ENCODE assay signal across 8 cellular contexts in genomic region chr17:75130632-75131277, GRCh38. TPM values are rescaled to one million over a fixed set of nuclear protein-coding genes. Genes with fewer than 3 reads are reported as not detected.
A peak's percentile ranks its signal among the peaks of the same experiment; 100 is the strongest.
DNase-seq lines count a peak whose midpoint lies in the region; ATAC-seq, FAIRE-seq and TF ChIP-seq lines count a peak whose summit lies in the region.

No MANE protein-coding gene starts in this region.

- H3K27me3 ChIP-seq in adipocyte (replicated peaks; ENCODE audit: control insufficient read depth, insufficient read depth, low read length) = no peaks in the 10 kb centered on the region
- no peaks in the 10 kb centered on the region for H3K27me3 ChIP-seq in parathyroid adenoma (ENCODE audit: control insufficient read depth, insufficient read depth, low read length)

- DNase-seq in NCI-H2029 (lab: John Stamatoyannopoulos, UW) (peak; percentile 11), NCI-H2029 treated with DMSO at 0.1 percent for 48 hours (lab: John Stamatoyannopoulos, UW) (no peak), HTR-8/SVneo (ENCODE audit: insufficient read length, low spot score) (peak; percentile 81), RPMI8226 (peak; percentile 46), adipocyte (ENCODE audit: low read depth) (peak; percentile 72), Right ventricle myocardium superior (peak; percentile 63)

- H3K4me1 ChIP-seq in adipocyte (ENCODE audit: control insufficient read depth, insufficient read depth, low read length) = peaks cover 11% of the 10 kb centered on the region
- H3K4me1 ChIP-seq in parathyroid adenoma = no peaks in the 10 kb centered on the region

- H3K36me3 ChIP-seq in adipocyte (ENCODE audit: control insufficient read depth, insufficient read depth, low read length, severe bottlenecking) = peaks cover 21% of the 10 kb centered on the region
- no peaks in the 10 kb centered on the region for H3K36me3 ChIP-seq in parathyroid adenoma (ENCODE audit: control insufficient read depth, insufficient read depth, low read length)

- peak overlapping the region; percentile 77 for H3K27ac ChIP-seq in parathyroid adenoma

- intact Hi-C loops in Right ventricle myocardium superior (cut with DNase I) = no loop called here

- no peaks in the 10 kb centered on the region for H3K79me2 ChIP-seq in parathyroid adenoma

- H2AFZ ChIP-seq in parathyroid adenoma = peak overlapping the region; percentile 96

- ATAC-seq in Right ventricle myocardium superior (ENCODE audit: poor library complexity) (peak; percentile 66), GM18519 (IDR thresholded peaks at IDR 0.05; ENCODE audit: low FRiP score, unreplicated experiment) (no peak)

- TF ChIP-seq CTCF in parathyroid adenoma (IDR thresholded peaks at IDR 0.05) = no peak

- H3K4me2 ChIP-seq in parathyroid adenoma (ENCODE audit: low read length) = peak overlapping the region; percentile 82

- H3K4me3 ChIP-seq in adipocyte (ENCODE audit: low read length) (peak overlapping the region; percentile 87), parathyroid adenoma (ENCODE audit: low read depth, low read length) (peak overlapping the region; percentile 68)

- H3K9ac ChIP-seq in adipocyte (ENCODE audit: low read length) (peak overlapping the region; percentile 93), parathyroid adenoma (peak overlapping the region; percentile 69)

- no peak for FAIRE-seq in HTR-8/SVneo (lab: Jason Lieb, UNC)

- no peaks in the 10 kb centered on the region for H3K9me3 ChIP-seq in adipocyte (ENCODE audit: control insufficient read depth, low read length)
- H3K9me3 ChIP-seq in parathyroid adenoma (ENCODE audit: control insufficient read depth, low read length) = no peaks in the 10 kb centered on the region

RNA-seq across cellular contexts. Expression of gene NT5C, which starts 0.8 kb away (rescaled TPM):
- total RNA-seq in Right ventricle myocardium superior = 24.6 TPM

RNA-seq across cellular contexts. Expression of gene ARMC7, which starts 21.0 kb away (rescaled TPM):
- 5.3 TPM for total RNA-seq in Right ventricle myocardium superior

RNA-seq across cellular contexts. Expression of gene JPT1, which starts 23.6 kb away (rescaled TPM):
- total RNA-seq in Right ventricle myocardium superior = 15.0 TPM

RNA-seq across cellular contexts. Expression of gene SLC16A5, which starts 43.0 kb away (rescaled TPM):
- total RNA-seq in Right ventricle myocardium superior = 6.5 TPM

RNA-seq across cellular contexts. Expression of gene SUMO2, which starts 52.0 kb away (rescaled TPM):
- 200 TPM for total RNA-seq in Right ventricle myocardium superior
